8 cellular contexts compared by ENCODE assay signal in genomic region chr19:3969435-3970312, GRCh38. TPM values are rescaled to one million over a fixed set of nuclear protein-coding genes. Genes with fewer than 3 reads are reported as not detected.
A peak's percentile ranks its signal among the peaks of the same experiment; 100 is the strongest.
DNase-seq lines count a peak whose midpoint lies in the region; ATAC-seq and TF ChIP-seq lines count a peak whose summit lies in the region.

No MANE protein-coding gene starts in this region.

- TSS peak; percentile 96 for BruUV-seq in IMR-90 (replicated peaks; lab: Mats Ljungman, UMichigan)

- peak overlapping the region; percentile 99 for H3K23ac ChIP-seq in IMR-90 (ENCODE audit: low read depth, low read length)

- H4K5ac ChIP-seq in IMR-90 (ENCODE audit: low read depth, low read length), result peak overlapping the region; percentile 77

- H3K56ac ChIP-seq in IMR-90 (ENCODE audit: extremely low read depth, insufficient read depth, low read length), result peak overlapping the region; percentile 97

- H3K14ac ChIP-seq in IMR-90 (replicated peaks; ENCODE audit: low read depth, low read length), result peak overlapping the region; percentile 100

- H4K20me1 ChIP-seq in IMR-90 (ENCODE audit: insufficient read depth, low read length), result peaks cover 75% of the 10 kb centered on the region

- WGBS in IMR-90 (ENCODE audit: extremely low coverage in 2 of 2, insufficient read length in 1 of 2), 2 experiments, result 0% methylated on average over 2 of the region's 23 CpGs; no CpG with 5 or more reads in 1 of the 2 experiments

- H4K91ac ChIP-seq in IMR-90 (ENCODE audit: insufficient read depth, low read depth, low read length), result peak overlapping the region; percentile 98

- peak overlapping the region; percentile 98 for H2BK15ac ChIP-seq in IMR-90 (ENCODE audit: low read depth, low read length)

- POLR2A ChIA-PET in BJ (lab: Charles Lee) (interaction anchor here (0.5 to 2.4 kb wide), 5 partner anchors 12 to 97 kb away, joined by 3 to 18 read pairs (median 5); partner anchors contain the start of genes EEF2 and ZBTB7A), IMR-90 (lab: Charles Lee; ENCODE audit: unreplicated experiment) (interaction anchor here (0.7 to 1.0 kb wide), 4 partner anchors 13 to 18 kb away, joined by 3 read pairs; partner anchors contain the start of gene EEF2)

- H3K4ac ChIP-seq in IMR-90 (ENCODE audit: low read depth, low read length), result peak overlapping the region; percentile 98

- CTCF ChIA-PET in BJ (lab: Yijun Ruan, JAX), result interaction anchor here (0.8 to 2.5 kb wide), 9 partner anchors 12 to 291 kb away, joined by 3 to 14 read pairs (median 5); no protein-coding TSS in a partner anchor
- CTCF ChIA-PET in IMR-90 (lab: Yijun Ruan, JAX), result interaction anchor here (1.1 to 2.2 kb wide), 2 partner anchors 16 to 18 kb away, joined by 5 to 8 read pairs; partner anchors contain the start of gene EEF2

- peak overlapping the region; percentile 100 for H3K9ac ChIP-seq in IMR-90 (ENCODE audit: low read depth, low read length)

- no peaks in the 10 kb centered on the region for H3K9me3 ChIP-seq in IMR-90 (ENCODE audit: control insufficient read depth, insufficient read depth, low read length)

- peaks cover 27% of the 10 kb centered on the region for H3K36me3 ChIP-seq in BJ (ENCODE audit: control insufficient read depth, insufficient read depth, low read length)
- peaks cover 40% of the 10 kb centered on the region for H3K36me3 ChIP-seq in IMR-90 (ENCODE audit: control insufficient read depth, insufficient read depth, low read length)

- peak overlapping the region; percentile 77 for H2BK20ac ChIP-seq in IMR-90 (ENCODE audit: low read depth, low read length)

- peak; percentile 75; the same call in 1 of the 2 replicates for TF ChIP-seq POLR2A in IMR-90 (IDR thresholded peaks at IDR 0.05; ENCODE audit: low read depth, low read length)

- H2AFZ ChIP-seq in IMR-90 (replicated peaks; ENCODE audit: low read length, poor library complexity), result peak overlapping the region; percentile 44

- H3K27me3 ChIP-seq in BJ (ENCODE audit: control insufficient read depth, insufficient read depth, low read length), result no peaks in the 10 kb centered on the region
- no peaks in the 10 kb centered on the region for H3K27me3 ChIP-seq in IMR-90 (ENCODE audit: control insufficient read depth, insufficient read depth, low read length)

- dilution Hi-C loops in IMR-90 (cut with HindIII; ENCODE audit: low sequenced_read_pairs, unreplicated experiment), result no loop called here

- H2BK5ac ChIP-seq in IMR-90 (ENCODE audit: low read depth, low read length, poor library complexity, severe bottlenecking), result peak overlapping the region; percentile 98

- peak overlapping the region; percentile 98 for H3K4me2 ChIP-seq in IMR-90 (ENCODE audit: low read depth, low read length)

- intact Hi-C loops in IMR-90 (cut with micrococcal nuclease), result loop anchor here (5.0 kb wide), 1 partner anchor 302 kb away; no protein-coding TSS in a partner anchor

- peak; percentile 1 for ATAC-seq in IMR-90 (ENCODE audit: low read depth)

- H3K79me1 ChIP-seq in IMR-90 (ENCODE audit: low read depth in 1 of 2, low read length in 2 of 2), result peaks cover 5 to 43% of the 10 kb centered on the region in 2 experiments; a peak in 2 of 4 replicates

- peak; percentile 32; the same call in 1 of the 2 replicates for TF ChIP-seq CTCF in BJ (IDR thresholded peaks at IDR 0.05; ENCODE audit: insufficient read depth, low read depth, low read length)
- TF ChIP-seq CTCF in IMR-90 (conservative IDR thresholded peaks at IDR 0.05; ENCODE audit: low read depth, low read length), result peak; percentile 35
- TF ChIP-seq CTCF in astrocyte of the cerebellum (IDR thresholded peaks at IDR 0.05; ENCODE audit: low read depth, low read length, missing control alignments), result peak; percentile 36

- no peak for TF ChIP-seq RAD21 in IMR-90 (IDR thresholded peaks at IDR 0.05; ENCODE audit: low read length)

- DNase-seq in BJ (ENCODE audit: low read depth) (no peak), IMR-90 (peak; percentile 82), astrocyte of the cerebellum (ENCODE audit: low read depth) (peak; percentile 81), islet precursor cell (peak; percentile 96), stromal cell of bone marrow (ENCODE audit: low read depth) (peak; percentile 82), NCI-H345 treated with DMSO at 0.1 percent for 48 hours (lab: John Stamatoyannopoulos, UW; ENCODE audit: unreplicated experiment) (no peak), OCI-M1 (lab: John Stamatoyannopoulos, UW) (no peak), T-helper 9 cell (no peak)

- peak overlapping the region; percentile 90 for H2BK120ac ChIP-seq in IMR-90 (ENCODE audit: low read depth, low read length)

- H3K4me3 ChIP-seq in BJ (ENCODE audit: low read depth, low read length), result peak overlapping the region; percentile 99
- H3K4me3 ChIP-seq in IMR-90 (ENCODE audit: insufficient read depth, low read depth, low read length), result peak overlapping the region; percentile 81
- peak overlapping the region; percentile 91 for H3K4me3 ChIP-seq in astrocyte of the cerebellum (ENCODE audit: low read depth, low read length)

- peak overlapping the region; percentile 93 for H3K18ac ChIP-seq in IMR-90 (ENCODE audit: low read depth, low read length)

- 0 out of 2 replicates have a peak, but pooled peaks cover 16% of the 10 kb centered on the region for H3K9me1 ChIP-seq in IMR-90 (ENCODE audit: insufficient read depth, low read length)

- peak overlapping the region; percentile 75 to 84 for H4K8ac ChIP-seq in IMR-90 (ENCODE audit: low read depth in 2 of 2, low read length in 2 of 2)

- in situ Hi-C loops in IMR-90 (cut with MboI; ENCODE audit: low sequenced_read_pairs), result no loop called here
- in situ Hi-C loops in astrocyte of the cerebellum (cut with HindIII; ENCODE audit: low sequenced_read_pairs), result no loop called here

- peak overlapping the region; percentile 99 for H2AK5ac ChIP-seq in IMR-90 (ENCODE audit: low read depth, low read length)

- H3K27ac ChIP-seq in IMR-90 (ENCODE audit: insufficient read depth, low read length), result peak overlapping the region; percentile 99

- H2AK9ac ChIP-seq in IMR-90 (replicated peaks; ENCODE audit: low read depth, low read length, poor library complexity), result peak overlapping the region; percentile 80

- H3K4me1 ChIP-seq in IMR-90 (ENCODE audit: control insufficient read depth, insufficient read depth, low read length), result peaks cover 9% of the 10 kb centered on the region

TF ChIP-seq in IMR-90, 13 proteins besides CTCF, POLR2A, EP300 and RAD21:
- TF ChIP-seq, protein P1, sequence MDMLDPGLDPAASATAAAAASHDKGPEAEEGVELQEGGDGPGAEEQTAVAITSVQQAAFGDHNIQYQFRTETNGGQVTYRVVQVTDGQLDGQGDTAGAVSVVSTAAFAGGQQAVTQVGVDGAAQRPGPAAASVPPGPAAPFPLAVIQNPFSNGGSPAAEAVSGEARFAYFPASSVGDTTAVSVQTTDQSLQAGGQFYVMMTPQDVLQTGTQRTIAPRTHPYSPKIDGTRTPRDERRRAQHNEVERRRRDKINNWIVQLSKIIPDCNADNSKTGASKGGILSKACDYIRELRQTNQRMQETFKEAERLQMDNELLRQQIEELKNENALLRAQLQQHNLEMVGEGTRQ (IDR thresholded peaks at IDR 0.05; ENCODE audit: low read depth, low read length), result no peak
- TF ChIP-seq CHD1 (IDR thresholded peaks at IDR 0.05; ENCODE audit: low read depth, low read length), result peak; percentile 24; the same call in 1 of the 2 replicates
- peak; percentile 19; the same call in 1 of the 2 replicates for TF ChIP-seq NFE2L2 (IDR thresholded peaks at IDR 0.05; ENCODE audit: low read depth, low read length)
- TF ChIP-seq MXI1 (IDR thresholded peaks at IDR 0.05; ENCODE audit: borderline replicate concordance, low read depth, low read length), result peak; percentile 55; the same call in 1 of the 2 replicates
- no peak for TF ChIP-seq CEBPB (IDR thresholded peaks at IDR 0.05; ENCODE audit: low read depth, low read length)

RNA-seq across cellular contexts. Expression of gene DAPK3, which starts 1.2 kb away (rescaled TPM):
- polyA plus RNA-seq in BJ (2011; rRNA removed) (132 and 178 TPM in 2 replicates), IMR-90 (2012; rRNA removed) (188 and 202 TPM in 2 replicates)
- 95.0 and 99.1 TPM in 2 replicates for polyA minus RNA-seq in BJ (2011; rRNA and poly(A)+ RNA removed)
- 128 and 145 TPM in 2 replicates for total RNA-seq in IMR-90 (2012; rRNA removed)
- polyA plus RNA-seq in IMR-90 (2012; cell fraction: cytosol; rRNA removed), result 189 and 293 TPM in 2 replicates
- 209 and 518 TPM in 2 replicates for polyA plus RNA-seq in IMR-90 (2012; cell fraction: nucleus; rRNA removed; ENCODE audit: low replicate concordance)

RNA-seq across cellular contexts. Expression of gene EEF2, which starts 15.6 kb away (rescaled TPM):
- polyA plus RNA-seq in BJ (2011; rRNA removed) (1,661 and 2,469 TPM in 2 replicates), IMR-90 (2012; rRNA removed) (1,505 and 1,547 TPM in 2 replicates)
- 1,581 and 1,890 TPM in 2 replicates for polyA minus RNA-seq in BJ (2011; rRNA and poly(A)+ RNA removed)
- 1,727 and 2,161 TPM in 2 replicates for total RNA-seq in IMR-90 (2012; rRNA removed)
- polyA plus RNA-seq in IMR-90 (2012; cell fraction: cytosol; rRNA removed), result 957 and 2,460 TPM in 2 replicates
- 805 and 1,780 TPM in 2 replicates for polyA plus RNA-seq in IMR-90 (2012; cell fraction: nucleus; rRNA removed; ENCODE audit: low replicate concordance)

RNA-seq across cellular contexts. Expression of gene NMRK2, which starts 36.8 kb away (rescaled TPM):
- not detected in 2 replicates for polyA plus RNA-seq in BJ (2011; rRNA removed)
- not detected in 2 replicates for polyA minus RNA-seq in BJ (2011; rRNA and poly(A)+ RNA removed)
- total RNA-seq in IMR-90 (2012; rRNA removed), result not detected in 2 replicates
- not detected in 2 replicates for polyA plus RNA-seq in IMR-90 (2012; rRNA removed)
- polyA plus RNA-seq in IMR-90 (2012; cell fraction: cytosol; rRNA removed), result not detected in 2 replicates
- polyA plus RNA-seq in IMR-90 (2012; cell fraction: nucleus; rRNA removed; ENCODE audit: low replicate concordance), result not detected in 2 replicates

RNA-seq across cellular contexts. Expression of gene PIAS4, which starts 37.9 kb away (rescaled TPM):
- 10.9 and 18.2 TPM in 2 replicates for polyA plus RNA-seq in BJ (2011; rRNA removed)
- polyA minus RNA-seq in BJ (2011; rRNA and poly(A)+ RNA removed), result 10.9 and 14.0 TPM in 2 replicates
- 10.8 and 13.6 TPM in 2 replicates for total RNA-seq in IMR-90 (2012; rRNA removed)
- polyA plus RNA-seq in IMR-90 (2012; rRNA removed), result 12.1 and 16.6 TPM in 2 replicates
- 11.9 and 21.3 TPM in 2 replicates for polyA plus RNA-seq in IMR-90 (2012; cell fraction: cytosol; rRNA removed)
- 12.0 and 20.3 TPM in 2 replicates for polyA plus RNA-seq in IMR-90 (2012; cell fraction: nucleus; rRNA removed; ENCODE audit: low replicate concordance)

Comparison
In these comparisons a context has a peak if more than half of its experiments do, and no peak if none do; other contexts are left out.
1. DNase-seq: peak in IMR-90 (single experiment), astrocyte of the cerebellum (single experiment), islet precursor cell (single experiment) and stromal cell of bone marrow (single experiment); none in BJ (single experiment), NCI-H345 treated with DMSO at 0.1 percent for 48 hours (single experiment), OCI-M1 (single experiment) and T-helper 9 cell (single experiment).
2. Peak in every context shown above with its lines, with median percentiles within 50 percentile points of each other: H3K4me3 ChIP-seq and CTCF ChIP-seq.